In the genomic region with DNA sequence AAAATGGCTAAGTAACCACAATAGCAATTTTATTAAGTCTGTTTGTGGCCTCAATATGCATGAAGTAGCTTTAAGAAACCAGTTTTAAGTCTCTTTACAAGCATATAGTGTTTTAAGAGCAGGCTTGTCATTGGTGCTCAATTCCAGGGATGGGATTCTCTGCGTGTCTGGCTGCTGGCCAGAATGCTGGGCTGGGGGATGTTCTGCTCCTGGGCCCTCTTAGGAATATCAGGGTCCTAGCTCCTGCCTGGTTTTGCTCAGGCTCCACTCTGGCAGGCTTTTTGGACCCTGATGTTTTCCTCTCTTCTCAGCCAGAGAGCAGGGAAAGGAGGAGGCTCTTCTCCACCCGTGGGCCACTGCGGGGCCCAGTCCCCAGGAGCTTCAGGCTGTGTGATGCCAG, we compare ENCODE assay signal across 25 cellular contexts.
DNase-seq lines count a peak whose midpoint lies in the region; ATAC-seq and TF ChIP-seq lines count a peak whose summit lies in the region.
"Had no signal": no experiment of that assay in that cellular context is flagged by ENCODE, and none has a peak within 500 bp of the region (broad histone marks: within the 10 kb centered on the region; RNA-seq: fewer than 3 reads in every experiment).

No MANE protein-coding gene starts in this region.

- H3K9ac ChIP-seq in SK-N-MC (ENCODE audit: insufficient read length): no peak overlapping the region

- ATAC-seq in mucosa of descending colon (no peak), gastrocnemius medialis (no peak)
- ATAC-seq: activated CD8-positive, alpha-beta memory T cell treated with anti-CD3 and anti-CD28 coated beads, Interleukin-2, amount 10 ng/mL, durations not matched to agents 7 days and 5 days; CD8-positive, alpha-beta T cell; heart left ventricle had no signal

- peaks cover 5% of the 10 kb centered on the region for H3K27me3 Mint-ChIP-seq in nephron (ENCODE audit: low read depth)
- H3K27me3 Mint-ChIP-seq: central memory CD8-positive, alpha-beta T cell; progenitor cell of endocrine pancreas had no signal

- TF ChIP-seq CTCF in nephron (IDR thresholded peaks at IDR 0.05; ENCODE audit: unreplicated experiment in 3 of 3): no peak
- no peak for TF ChIP-seq CTCF in mucosa of descending colon (IDR thresholded peaks at IDR 0.05)
- TF ChIP-seq CTCF in GM13977 (IDR thresholded peaks at IDR 0.05; ENCODE audit: extremely low read depth, insufficient read depth, missing control alignments): no peak
- no peak for TF ChIP-seq CTCF in gastrocnemius medialis (IDR thresholded peaks at IDR 0.05 in 4 of 5, conservative IDR thresholded peaks at IDR 0.05 in 1 of 5)

- in situ Hi-C loops in GM13977 (cut with MboI; ENCODE audit: low pct_unique_long_range_greater_than_20kb, low sequenced_read_pairs, unreplicated experiment): no loop called here
- in situ Hi-C loops in gastrocnemius medialis (cut with MboI; ENCODE audit: low sequenced_read_pairs in 4 of 4): no loop called here

- H3K4me1 ChIP-seq in mucosa of descending colon (ENCODE audit: low read depth) (no peaks in the 10 kb centered on the region), gastrocnemius medialis (no peaks in the 10 kb centered on the region)
- H3K4me1 ChIP-seq: Peyer's patch, SJSA1, suprapubic skin, vagina had no signal

- peak; percentile 15 for DNase-seq in DMS79 (lab: John Stamatoyannopoulos, UW)
- DNase-seq in NCI-H1105 (lab: John Stamatoyannopoulos, UW): peak; percentile 6
- no peak for DNase-seq in SK-N-MC (ENCODE audit: low read depth, low spot score)
- DNase-seq in mucosa of descending colon: no peak
- DNase-seq in GM13977 (ENCODE audit: low spot score): no peak
- no peak for DNase-seq in gastrocnemius medialis
- DNase-seq: activated CD4-positive, alpha-beta T cell treated with anti-CD3 and anti-CD28 coated beads, Interleukin-2, amount 10 ng/mL, durations not matched to agents 7 days and 5 days; activated CD8-positive, alpha-beta memory T cell treated with anti-CD3 and anti-CD28 coated beads, Interleukin-2, amount 10 ng/mL, durations not matched to agents 7 days and 5 days; activated naive CD8-positive, alpha-beta T cell treated with anti-CD3 and anti-CD28 coated beads for 36 hours; CD8-positive, alpha-beta T cell; heart left ventricle; Karpas-422; left ventricle myocardium inferior; NCI-H2227 treated with DMSO at 0.1 percent for 48 hours; NK-92 treated with Interleukin-12 subunit alpha and Interleukin-12 subunit beta, amount 100 ng/mL, for 24 hours; Peyer's patch; sigmoid colon had no signal

- TF ChIP-seq POLR2A in gastrocnemius medialis (IDR thresholded peaks at IDR 0.05): no peak

- peak overlapping the region; percentile 47 to 71 (median 52) for H3K27ac Mint-ChIP-seq in nephron
- H3K27ac Mint-ChIP-seq: activated CD4-positive, alpha-beta T cell treated with anti-CD3 and anti-CD28 coated beads, Interleukin-2, amount 10 ng/mL, durations not matched to agents 7 days and 5 days; activated CD8-positive, alpha-beta memory T cell treated with anti-CD3 and anti-CD28 coated beads, Interleukin-2, amount 10 ng/mL, durations not matched to agents 7 days and 5 days; activated naive CD8-positive, alpha-beta T cell treated with anti-CD3 and anti-CD28 coated beads for 36 hours; activated T-helper 1 cell treated with anti-CD3 and anti-CD28 coated beads, Interleukin-12 subunit alpha, Interleukin-12 subunit beta, Interleukin-2, Interleukin-4 antibody, amounts not matched to agents 30 ng/mL and 10 ng/mL and 1 ng/mL, durations not matched to agents 14 hours and 24 hours and 36 hours; CD8-positive, alpha-beta T cell; progenitor cell of endocrine pancreas had no signal

- no peaks in the 10 kb centered on the region for H3K36me3 ChIP-seq in SK-N-MC (ENCODE audit: insufficient read depth, low read length)
- H3K36me3 ChIP-seq in mucosa of descending colon (ENCODE audit: low read depth): no peaks in the 10 kb centered on the region
- H3K36me3 ChIP-seq in gastrocnemius medialis: no peaks in the 10 kb centered on the region
- H3K36me3 ChIP-seq: heart left ventricle, left ventricle myocardium inferior, Peyer's patch, sigmoid colon, SJSA1, suprapubic skin, vagina had no signal

- no peak overlapping the region for H3K4me3 ChIP-seq in SK-N-MC
- no peak overlapping the region for H3K4me3 ChIP-seq in mucosa of descending colon
- no peak overlapping the region for H3K4me3 ChIP-seq in gastrocnemius medialis
- H3K4me3 ChIP-seq: heart left ventricle, left ventricle myocardium inferior, Peyer's patch, sigmoid colon, SJSA1, suprapubic skin, vagina had no signal

- H3K9me3 ChIP-seq in SK-N-MC (ENCODE audit: low read depth, low read length): no peaks in the 10 kb centered on the region
- no peaks in the 10 kb centered on the region for H3K9me3 ChIP-seq in mucosa of descending colon
- H3K9me3 ChIP-seq in gastrocnemius medialis: no peaks in the 10 kb centered on the region
- H3K9me3 ChIP-seq: heart left ventricle, left ventricle myocardium inferior, Peyer's patch, sigmoid colon, SJSA1, suprapubic skin, vagina had no signal

- H3K27ac ChIP-seq in SK-N-MC (peak overlapping the region; percentile 3; the same call in 1 of the 2 replicates), gastrocnemius medialis (no peak overlapping the region)
- H3K27ac ChIP-seq: heart left ventricle, left ventricle myocardium inferior, Peyer's patch, sigmoid colon, SJSA1, suprapubic skin, vagina had no signal

- H3K4me1 Mint-ChIP-seq in nephron: peaks cover 39% of the 10 kb centered on the region
- H3K4me1 Mint-ChIP-seq: activated CD4-positive, alpha-beta T cell treated with anti-CD3 and anti-CD28 coated beads, Interleukin-2, amount 10 ng/mL, durations not matched to agents 7 days and 5 days; activated CD8-positive, alpha-beta memory T cell treated with anti-CD3 and anti-CD28 coated beads, Interleukin-2, amount 10 ng/mL, durations not matched to agents 7 days and 5 days; activated naive CD8-positive, alpha-beta T cell treated with anti-CD3 and anti-CD28 coated beads for 36 hours; central memory CD8-positive, alpha-beta T cell; neural crest cell had no signal

- H3K9me3 Mint-ChIP-seq in nephron: no peaks in the 10 kb centered on the region
- H3K9me3 Mint-ChIP-seq: activated CD4-positive, alpha-beta T cell treated with anti-CD3 and anti-CD28 coated beads, Interleukin-2, amount 10 ng/mL, durations not matched to agents 7 days and 5 days; activated naive CD8-positive, alpha-beta T cell treated with anti-CD3 and anti-CD28 coated beads for 36 hours; activated T-helper 1 cell treated with anti-CD3 and anti-CD28 coated beads, Interleukin-12 subunit alpha, Interleukin-12 subunit beta, Interleukin-2, Interleukin-4 antibody, amounts not matched to agents 30 ng/mL and 10 ng/mL and 1 ng/mL, durations not matched to agents 14 hours and 24 hours and 36 hours; CD8-positive, alpha-beta T cell; central memory CD8-positive, alpha-beta T cell; neural crest cell had no signal

- H3K27me3 ChIP-seq in gastrocnemius medialis: no peaks in the 10 kb centered on the region
- H3K27me3 ChIP-seq: heart left ventricle, Peyer's patch, sigmoid colon, SJSA1, suprapubic skin, vagina had no signal

- intact Hi-C loops in mucosa of descending colon (cut with DNase I, micrococcal nuclease) (no loop called here), gastrocnemius medialis (cut with DNase I; ENCODE audit: low total_unique reads) (no loop called here)

- H3K4me3 Mint-ChIP-seq in nephron: no peak overlapping the region
- H3K4me3 Mint-ChIP-seq: activated CD4-positive, alpha-beta T cell treated with anti-CD3 and anti-CD28 coated beads, Interleukin-2, amount 10 ng/mL, durations not matched to agents 7 days and 5 days; activated CD8-positive, alpha-beta memory T cell treated with anti-CD3 and anti-CD28 coated beads, Interleukin-2, amount 10 ng/mL, durations not matched to agents 7 days and 5 days; activated naive CD8-positive, alpha-beta T cell treated with anti-CD3 and anti-CD28 coated beads for 36 hours; activated T-helper 1 cell treated with anti-CD3 and anti-CD28 coated beads, Interleukin-12 subunit alpha, Interleukin-12 subunit beta, Interleukin-2, Interleukin-4 antibody, amounts not matched to agents 30 ng/mL and 10 ng/mL and 1 ng/mL, durations not matched to agents 14 hours and 24 hours and 36 hours; CD8-positive, alpha-beta T cell; central memory CD8-positive, alpha-beta T cell; neural crest cell had no signal

- no peaks in the 10 kb centered on the region for H3K36me3 Mint-ChIP-seq in nephron (ENCODE audit: low read depth)
- H3K36me3 Mint-ChIP-seq: activated CD8-positive, alpha-beta memory T cell treated with anti-CD3 and anti-CD28 coated beads, Interleukin-2, amount 10 ng/mL, durations not matched to agents 7 days and 5 days; activated naive CD8-positive, alpha-beta T cell treated with anti-CD3 and anti-CD28 coated beads for 36 hours; CD8-positive, alpha-beta T cell had no signal

Comparison
In these comparisons a context has a peak if more than half of its experiments do, and no peak if none do; other contexts are left out.
1. DNase-seq: peak in DMS79 (single experiment) and NCI-H1105 (single experiment); none in SK-N-MC (single experiment), mucosa of descending colon (0 of 3), GM13977 (single experiment) and gastrocnemius medialis (0 of 2).